In genomic region chr14:79740043-79740442, GRCh38 we compare ENCODE assay signal across 25 cellular contexts.
"Had no signal": no experiment of that assay in that cellular context is flagged by ENCODE, and none has a peak within 500 bp of the region (broad histone marks: within the 10 kb centered on the region; RNA-seq: fewer than 3 reads in every experiment).

No MANE protein-coding gene starts in this region.

- H3K9me3 ChIP-seq: Peyer's patch had no signal

- H3K9ac ChIP-seq: KMS-11 had no signal

- H3K9me3 Mint-ChIP-seq: activated naive CD4-positive, alpha-beta T cell treated with anti-CD3 and anti-CD28 coated beads, Interleukin-2, amount 10 ng/mL, durations not matched to agents 7 days and 5 days had no signal

- H3K27ac Mint-ChIP-seq: activated CD4-positive, alpha-beta memory T cell treated with anti-CD3 and anti-CD28 coated beads for 36 hours; activated CD4-positive, alpha-beta T cell treated with anti-CD3 and anti-CD28 coated beads, Interleukin-2, amount 10 ng/mL, durations not matched to agents 7 days and 5 days; activated naive CD4-positive, alpha-beta T cell treated with anti-CD3 and anti-CD28 coated beads, Interleukin-2, amount 10 ng/mL, durations not matched to agents 7 days and 5 days; activated naive CD8-positive, alpha-beta T cell treated with anti-CD3 and anti-CD28 coated beads for 36 hours; activated T-cell treated with anti-CD3 and anti-CD28 coated beads, Interleukin-2, amount 50 U/mL, for 72 hours; activated T-helper 2 cell treated with anti-CD3 and anti-CD28 coated beads, Interferon-gamma antibody, Interleukin-2, Interleukin-4, amounts not matched to agents 10 μg/mL and 5 μg/mL and 100 μg/mL, durations not matched to agents 14 hours and 24 hours and 36 hours; T-helper 17 cell had no signal

- H3K27ac ChIP-seq: KMS-11, Peyer's patch, RWPE1, SJSA1, VCaP had no signal

- H3K36me3 ChIP-seq: Peyer's patch, SJSA1 had no signal

- H3K4me1 Mint-ChIP-seq: activated CD4-positive, alpha-beta T cell treated with anti-CD3 and anti-CD28 coated beads, Interleukin-2, amount 10 ng/mL, durations not matched to agents 7 days and 5 days; activated naive CD4-positive, alpha-beta T cell treated with anti-CD3 and anti-CD28 coated beads, Interleukin-2, amount 10 ng/mL, durations not matched to agents 7 days and 5 days; activated naive CD8-positive, alpha-beta T cell treated with anti-CD3 and anti-CD28 coated beads for 36 hours; T-helper 17 cell had no signal

- H3K4me3 Mint-ChIP-seq: activated CD4-positive, alpha-beta memory T cell treated with anti-CD3 and anti-CD28 coated beads for 36 hours; activated CD4-positive, alpha-beta T cell treated with anti-CD3 and anti-CD28 coated beads, Interleukin-2, amount 10 ng/mL, durations not matched to agents 7 days and 5 days; activated naive CD4-positive, alpha-beta T cell treated with anti-CD3 and anti-CD28 coated beads, Interleukin-2, amount 10 ng/mL, durations not matched to agents 7 days and 5 days; activated naive CD8-positive, alpha-beta T cell treated with anti-CD3 and anti-CD28 coated beads for 36 hours; activated T-cell treated with anti-CD3 and anti-CD28 coated beads, Interleukin-2, amount 50 U/mL, for 72 hours; T-helper 17 cell had no signal

- H3K27me3 ChIP-seq: Peyer's patch, SJSA1 had no signal

- H3K36me3 Mint-ChIP-seq: activated CD4-positive, alpha-beta memory T cell treated with anti-CD3 and anti-CD28 coated beads for 36 hours; activated naive CD4-positive, alpha-beta T cell treated with anti-CD3 and anti-CD28 coated beads, Interleukin-2, amount 10 ng/mL, durations not matched to agents 7 days and 5 days; activated naive CD8-positive, alpha-beta T cell treated with anti-CD3 and anti-CD28 coated beads for 36 hours had no signal

- H3K4me1 ChIP-seq: Peyer's patch had no signal

- H3K4me3 ChIP-seq: Peyer's patch, SJSA1 had no signal

- DNase-seq: activated CD4-positive, alpha-beta memory T cell treated with anti-CD3 and anti-CD28 coated beads for 36 hours; activated CD4-positive, alpha-beta T cell treated with anti-CD3 and anti-CD28 coated beads, Interleukin-2, amount 10 ng/mL, durations not matched to agents 7 days and 5 days; activated CD4-positive, CD25-positive, alpha-beta regulatory T cell; activated gamma-delta T cell treated with Interleukin-2 at 50 U/mL for 16 hours; activated naive CD4-positive, alpha-beta T cell treated with anti-CD3 and anti-CD28 coated beads, Interleukin-2, amount 10 ng/mL, durations not matched to agents 7 days and 5 days; activated naive CD8-positive, alpha-beta T cell treated with anti-CD3 and anti-CD28 coated beads for 36 hours; activated T-cell treated with anti-CD3 and anti-CD28 coated beads for 4 hours; activated T-cell treated with anti-CD3 and anti-CD28 coated beads, Interleukin-2, amount 50 U/mL, for 72 hours; NCI-H1092; NCI-H1417; NCI-H1930; NCI-H2171; NCI-H2227 treated with DMSO at 0.1 percent for 48 hours; NCI-H446 treated with DMSO at 0.1 percent for 48 hours; NCI-H526 treated with DMSO at 0.1 percent for 48 hours; NK-92 treated with Interleukin-12 subunit alpha and Interleukin-12 subunit beta, amount 100 ng/mL, for 24 hours; Peyer's patch; Right ventricle myocardium superior; T-helper 17 cell; T-helper 9 cell had no signal

- H3K27me3 Mint-ChIP-seq: activated CD4-positive, alpha-beta memory T cell treated with anti-CD3 and anti-CD28 coated beads for 36 hours; activated CD4-positive, alpha-beta T cell treated with anti-CD3 and anti-CD28 coated beads, Interleukin-2, amount 10 ng/mL, durations not matched to agents 7 days and 5 days; activated naive CD4-positive, alpha-beta T cell treated with anti-CD3 and anti-CD28 coated beads, Interleukin-2, amount 10 ng/mL, durations not matched to agents 7 days and 5 days; T-helper 17 cell had no signal
